Comparison of ENCODE assay signal across 9 cellular contexts in genomic region chr4:780255-780654, GRCh38. TPM values are rescaled to one million over a fixed set of nuclear protein-coding genes. Genes with fewer than 3 reads are reported as not detected.
DNase-seq lines count a peak whose midpoint lies in the region; ATAC-seq and TF ChIP-seq lines count a peak whose summit lies in the region.
"Not testable (repeated sequence)": the region's sequence is repeated elsewhere in the genome, so short reads cannot be mapped to it uniquely, and the experiment has no call there.
"Had no signal": no experiment of that assay in that cellular context is flagged by ENCODE, and none has a peak within 500 bp of the region (broad histone marks: within the 10 kb centered on the region; RNA-seq: fewer than 3 reads in every experiment).

No MANE protein-coding gene starts in this region.

- peaks cover 61% of the 10 kb centered on the region for H3K36me3 ChIP-seq in OCI-LY7 (ENCODE audit: insufficient read depth, low read length)
- H3K36me3 ChIP-seq in heart left ventricle: peaks cover 0 to 52% (median 48%) of the 10 kb centered on the region in 9 donors
- H3K36me3 ChIP-seq in mucosa of stomach (ENCODE audit: control insufficient read depth, insufficient read depth, low read length); aorta (ENCODE audit: control insufficient read depth in 1 of 2, insufficient read depth in 2 of 2, low read length in 1 of 2): not testable (repeated sequence)

- peak overlapping the region; percentile 99 for H3K4me2 ChIP-seq in OCI-LY7 (ENCODE audit: low read length)

- H3K4me3 Mint-ChIP-seq in activated T-cell treated with anti-CD3 and anti-CD28 coated beads, Interleukin-2, amount 50 U/mL, for 4 hours: peak overlapping the region; percentile 88

- POLR2A ChIA-PET in OCI-LY7 (lab: Charles Lee): interaction anchor here (1.4 kb wide), 1 partner anchor 14 kb away, joined by 9 read pairs; no protein-coding TSS in a partner anchor

- H3K79me2 ChIP-seq in OCI-LY7 (ENCODE audit: insufficient read depth, low read depth, low read length): peaks cover 52% of the 10 kb centered on the region

- not testable (repeated sequence) for TF ChIP-seq CTCF in GM12875 (IDR thresholded peaks at IDR 0.05; ENCODE audit: borderline replicate concordance, insufficient read depth, low read depth, low read length); OCI-LY7 (conservative IDR thresholded peaks at IDR 0.05; ENCODE audit: low read length); choroid plexus epithelial cell (conservative IDR thresholded peaks at IDR 0.05; ENCODE audit: low read depth, low read length); heart left ventricle (IDR thresholded peaks at IDR 0.05)

- not testable (repeated sequence) for H3K9me3 ChIP-seq in OCI-LY7 (ENCODE audit: low read length); heart left ventricle; mucosa of stomach (ENCODE audit: control insufficient read depth, low read length); aorta (ENCODE audit: control insufficient read depth, low read length)

- intact Hi-C loops in OCI-LY7 (cut with micrococcal nuclease; ENCODE audit: unreplicated experiment) (loop anchor here (5.0 kb wide), 1 partner anchor 142 kb away; no protein-coding TSS in a partner anchor), heart left ventricle (cut with DNase I) (loop anchor here in 2 of 10 donors (5.0 to 10.0 kb wide), 3 partner anchors 152 to 205 kb away; partner anchors contain the start of genes GAK (in 2 of the 2), TMEM175 (in 2 of the 2) and IDUA (in 1 of the 2)), aorta (cut with DNase I) (loop anchor here (10.0 kb wide), 3 partner anchors 75 to 305 kb away; partner anchors contain the start of genes ATP5ME (in 1 of the 2), MYL5 (in 1 of the 2) and PCGF3 (in 1 of the 2))

- H4K20me1 ChIP-seq in OCI-LY7 (ENCODE audit: insufficient read depth, low read length): not testable (repeated sequence)

- H3K27me3 Mint-ChIP-seq in activated T-cell treated with anti-CD3 and anti-CD28 coated beads, Interleukin-2, amount 50 U/mL, for 4 hours (ENCODE audit: low read depth): peaks cover 13% of the 10 kb centered on the region

- DNase-seq in OCI-LY7 (ENCODE audit: low spot score); activated T-cell treated with anti-CD3 and anti-CD28 coated beads, Interleukin-2, amount 50 U/mL, for 4 hours; choroid plexus epithelial cell (ENCODE audit: low read depth); skeletal muscle cell (ENCODE audit: low read depth): not testable (repeated sequence)
- DNase-seq in heart left ventricle: peak in 1 of 5 donors; percentile 14
- DNase-seq in aorta: peak; percentile 28 to 59

- H3K4me1 ChIP-seq in OCI-LY7 (ENCODE audit: insufficient read depth, low read length, poor library complexity, severe bottlenecking) (peaks cover 38% of the 10 kb centered on the region), heart left ventricle (peaks cover 0 to 61% (median 36%) of the 10 kb centered on the region in 12 donors), mucosa of stomach (ENCODE audit: control insufficient read depth, insufficient read depth, low read length) (peaks cover 31% of the 10 kb centered on the region)
- not testable (repeated sequence) for H3K4me1 ChIP-seq in aorta (ENCODE audit: control insufficient read depth in 1 of 2, insufficient read depth in 2 of 2, low read length in 2 of 2)

- TSS peak; percentile 41 for BruUV-seq in OCI-LY7 (replicated peaks; lab: Mats Ljungman, UMichigan)

- peaks cover 22% of the 10 kb centered on the region for H3K36me3 Mint-ChIP-seq in activated T-cell treated with anti-CD3 and anti-CD28 coated beads, Interleukin-2, amount 50 U/mL, for 4 hours (ENCODE audit: insufficient read depth)

- TF ChIP-seq POLR2A in heart left ventricle (IDR thresholded peaks at IDR 0.05): not testable (repeated sequence)

- peaks cover 0 to 11% (median 4%) of the 10 kb centered on the region in 9 donors for H3K27me3 ChIP-seq in heart left ventricle
- H3K27me3 ChIP-seq in mucosa of stomach (ENCODE audit: control insufficient read depth, insufficient read depth, low read length); aorta (ENCODE audit: control insufficient read depth in 1 of 2, insufficient read depth in 2 of 2, low read length in 1 of 2): not testable (repeated sequence)

- CTCF ChIA-PET in OCI-LY7 (lab: Charles Lee; ENCODE audit: unreplicated experiment): not testable (repeated sequence)

- H3K9ac ChIP-seq in mucosa of stomach (ENCODE audit: low read length): peak overlapping the region; percentile 96

- not testable (repeated sequence) for H2AFZ ChIP-seq in OCI-LY7 (ENCODE audit: low read length)

- WGBS in heart left ventricle, 4 donors: 83 to 87% (median 85%) methylated on average over 10 of the region's 10 CpGs
- 83 to 84% methylated on average over 10 of the region's 10 CpGs for WGBS in aorta, 2 donors

- H3K4me3 ChIP-seq in GM12875 (ENCODE audit: low read depth, low read length) (peak overlapping the region; percentile 99), OCI-LY7 (ENCODE audit: low read depth, low read length, poor library complexity, severe bottlenecking) (peak overlapping the region; percentile 97), choroid plexus epithelial cell (ENCODE audit: low read depth, low read length) (peak overlapping the region; percentile 97), heart left ventricle (peak overlapping the region; percentile 74 to 100 (median 96)), mucosa of stomach (ENCODE audit: low read length) (peak overlapping the region; percentile 90), skeletal muscle cell (ENCODE audit: low read depth, low read length) (peak overlapping the region; percentile 99), aorta (ENCODE audit: low read length in 2 of 2) (peak overlapping the region in 1 of 2 donors; percentile 75)

- not testable (repeated sequence) for H3K9me3 Mint-ChIP-seq in activated T-cell treated with anti-CD3 and anti-CD28 coated beads, Interleukin-2, amount 50 U/mL, for 4 hours

- ATAC-seq in activated T-cell treated with anti-CD3 and anti-CD28 coated beads, Interleukin-2, amount 50 U/mL, for 4 hours; heart left ventricle; aorta (ENCODE audit: low FRiP score): not testable (repeated sequence)

- H3K4me1 Mint-ChIP-seq in activated T-cell treated with anti-CD3 and anti-CD28 coated beads, Interleukin-2, amount 50 U/mL, for 4 hours (ENCODE audit: low read depth): peaks cover 56% of the 10 kb centered on the region

- H3K27ac ChIP-seq in OCI-LY7 (ENCODE audit: low read depth, low read length, poor library complexity, severe bottlenecking) (peak overlapping the region; percentile 63), heart left ventricle (peak overlapping the region in 3 of 12 donors; percentile 94 to 98 (median 95))
- H3K27ac ChIP-seq in aorta (ENCODE audit: low read depth in 1 of 2, low read length in 2 of 2): not testable (repeated sequence)

- not testable (repeated sequence) for H3K9me2 ChIP-seq in OCI-LY7 (ENCODE audit: insufficient read depth, low read length)

RNA-seq across cellular contexts. Expression of gene CPLX1, which starts 45.7 kb away (rescaled TPM):
- total RNA-seq in OCI-LY7 (2014; rRNA removed; shearing (Covaris generic)): 0.25 and 0.57 TPM in 2 replicates
- total RNA-seq in OCI-LY7 (2022): 0.21 and 0.28 TPM in 2 replicates
- 1 to 10 TPM in 1 of 3 donors, under 1 TPM in 2; 0.50 to 1.0 (median 0.58) TPM for total RNA-seq in activated T-cell treated with anti-CD3 and anti-CD28 coated beads, Interleukin-2, amount 50 U/mL, for 4 hours
- 1 to 10 TPM in 7 of 9 donors, under 1 TPM in 2; 0.75 to 7.0 (median 3.3) TPM for total RNA-seq in heart left ventricle
- polyA plus RNA-seq in heart left ventricle: 1 to 10 TPM; 1.5 to 5.9 TPM
- total RNA-seq in aorta: 10 to 100 TPM in 1 of 2 donors, 1 to 10 TPM in 1; 5.2 to 13.7 TPM
- under 1 TPM; 0.13 to 0.50 TPM for polyA plus RNA-seq in aorta
- total RNA-seq: Daoy had no signal
